27 cellular contexts compared by ENCODE assay signal in genomic region chr11:97078443-97078842, GRCh38.
"Had no signal": no experiment of that assay in that cellular context is flagged by ENCODE, and none has a peak within 500 bp of the region (broad histone marks: within the 10 kb centered on the region; RNA-seq: fewer than 3 reads in every experiment).

No MANE protein-coding gene starts in this region.

- ATAC-seq: stimulated activated effector memory CD8-positive, alpha-beta T cell treated with anti-CD3 and anti-CD28 coated beads, Interleukin-12 subunit alpha, Interleukin-12 subunit beta, amount 100 ng/mL, for 72 hours; stimulated activated memory B cell treated with anti-CD40 and anti-IgM and Interleukin-4, amounts not matched to agents 10 μg/mL and 1 μg/mL and 100 μg/mL, for 72 hours; stimulated activated naive B cell treated with anti-CD40 and anti-IgM and Interleukin-4, amounts not matched to agents 10 μg/mL and 1 μg/mL and 100 μg/mL, for 72 hours; stimulated activated naive CD8-positive, alpha-beta T cell treated with anti-CD3 and anti-CD28 coated beads, Interleukin-15, amount 100 ng/mL, for 72 hours; stimulated activated naive CD8-positive, alpha-beta T cell treated with anti-CD3 and anti-CD28 coated beads, Interleukin-15, Interleukin-2, amounts not matched to agents 100 U/mL and 50 U/mL, for 24 hours; upper lobe of right lung had no signal

- H3K4me1 ChIP-seq: stomach, suprapubic skin, testis, thyroid gland, tibial artery, tibial nerve, transverse colon, upper lobe of left lung, upper lobe of right lung, uterus, vagina had no signal

- H3K27me3 ChIP-seq: stomach, suprapubic skin, testis, thyroid gland, tibial artery, tibial nerve, transverse colon, upper lobe of left lung, upper lobe of right lung, uterus, vagina had no signal

- FAIRE-seq: urothelium cell line had no signal

- H3K27ac ChIP-seq: stomach, suprapubic skin, testis, thoracic aorta, thyroid gland, tibial artery, tibial nerve, transverse colon, upper lobe of left lung, upper lobe of right lung, uterus, vagina had no signal

- H3K4me3 ChIP-seq: stomach, suprapubic skin, testis, thoracic aorta, thyroid gland, tibial artery, tibial nerve, transverse colon, upper lobe of left lung, upper lobe of right lung, uterus, vagina had no signal

- DNase-seq: stimulated activated CD4-positive, alpha-beta T cell treated with anti-CD3 and anti-CD28 coated beads, Interleukin-2, amount 100 ng/mL, for 48 hours; stimulated activated CD4-positive, alpha-beta T cell treated with anti-CD3 and anti-CD28 coated beads, Interleukin-4, amount 100 ng/mL, for 1 hour; stimulated activated CD4-positive, alpha-beta T cell treated with anti-CD3 and anti-CD28 coated beads, Interleukin-4, amount 100 ng/mL, for 24 hours; stimulated activated CD4-positive, alpha-beta T cell treated with anti-CD3 and anti-CD28 coated beads, Interleukin-4, amount 100 ng/mL, for 4 hours; stimulated activated CD8-positive, alpha-beta memory T cell treated with anti-CD3 and anti-CD28 coated beads, Interleukin-4, amount 100 ng/mL, for 48 hours; stimulated activated naive B cell treated with anti-CD40 and anti-IgM and Interleukin-4, amounts not matched to agents 10 μg/mL and 1 μg/mL and 100 μg/mL, for 72 hours; stimulated activated naive CD4-positive, alpha-beta T cell; stimulated activated naive CD4-positive, alpha-beta T cell treated with Interleukin-2 at 50 U/mL for 16 hours; stimulated activated naive CD8-positive, alpha-beta T cell treated with anti-CD3 and anti-CD28 coated beads, Interleukin-15, amount 100 ng/mL, for 72 hours; stimulated activated naive CD8-positive, alpha-beta T cell treated with anti-CD3 and anti-CD28 coated beads, Interleukin-15, Interleukin-2, amounts not matched to agents 100 U/mL and 50 U/mL, for 24 hours; stomach; substantia nigra; testis; thyroid gland; tibial artery; transverse colon; trophoblast cell; upper lobe of left lung; upper lobe of right lung; uterus had no signal

- H3K9me3 ChIP-seq: testis, thyroid gland, uterus, vagina had no signal

- H3K36me3 ChIP-seq: stomach, suprapubic skin, thoracic aorta, thyroid gland, tibial artery, tibial nerve, transverse colon, upper lobe of left lung, upper lobe of right lung, uterus, vagina had no signal
